In the genomic region with DNA sequence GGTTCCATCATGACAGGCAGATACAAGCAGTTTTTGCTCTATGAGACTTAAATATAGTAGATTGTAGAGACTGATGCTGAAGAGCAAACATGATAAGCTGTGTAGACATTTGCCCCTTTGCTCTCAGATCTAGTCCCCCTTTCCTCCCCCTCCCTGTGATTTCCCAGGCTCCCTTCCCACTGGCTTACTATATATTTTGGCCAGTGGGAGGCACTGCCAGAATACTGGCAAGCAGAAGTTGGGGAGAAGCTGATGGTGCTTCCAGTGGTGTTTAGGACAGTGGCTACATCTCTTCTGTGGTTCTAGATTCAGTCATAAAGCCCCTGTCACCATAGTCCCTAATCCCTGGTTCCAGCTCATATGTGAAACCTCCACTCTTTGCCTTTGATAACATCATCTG, we compare ENCODE assay signal across 27 cellular contexts.
"Had no signal": no experiment of that assay in that cellular context is flagged by ENCODE, and none has a peak within 500 bp of the region (broad histone marks: within the 10 kb centered on the region; RNA-seq: fewer than 3 reads in every experiment).

No MANE protein-coding gene starts in this region.

- H3K9me3 ChIP-seq: left ventricle myocardium inferior, neutrophil, right atrium auricular region, right lobe of liver, stomach, testis, thyroid gland, transverse colon, upper lobe of left lung had no signal

- H3K4me1 Mint-ChIP-seq: naive B cell; natural killer cell; stimulated activated memory B cell treated with anti-CD40 and anti-IgM and Interleukin-4, amounts not matched to agents 10 μg/mL and 1 μg/mL and 100 μg/mL, for 72 hours had no signal

- H3K27me3 ChIP-seq: neural progenitor cell, neutrophil, right atrium auricular region, right lobe of liver, stomach, testis, thyroid gland, transverse colon, upper lobe of left lung had no signal

- H3K4me1 ChIP-seq: left ventricle myocardium inferior, neural progenitor cell, parathyroid adenoma, right atrium auricular region, right lobe of liver, stomach, testis, thyroid gland, transverse colon, upper lobe of left lung had no signal

- H3K79me2 ChIP-seq: parathyroid adenoma had no signal

- H3K36me3 ChIP-seq: left ventricle myocardium inferior, neural progenitor cell, neutrophil, right atrium auricular region, right lobe of liver, stomach, thyroid gland, transverse colon, upper lobe of left lung had no signal

- H3K9ac ChIP-seq: neural progenitor cell, parathyroid adenoma had no signal

- H2AFZ ChIP-seq: neural progenitor cell, parathyroid adenoma had no signal

- H3K27ac ChIP-seq: left ventricle myocardium inferior, neural progenitor cell, neutrophil, parathyroid adenoma, right atrium auricular region, right lobe of liver, stomach, testis, thyroid gland, transverse colon, upper lobe of left lung had no signal

- H3K4me2 ChIP-seq: neural progenitor cell, smooth muscle cell had no signal

- H3K27ac Mint-ChIP-seq: mesothelial cell of epicardium; naive B cell; natural killer cell; nephron progenitor cell; neural progenitor cell; stimulated activated memory B cell treated with anti-CD40 and anti-IgM and Interleukin-4, amounts not matched to agents 10 μg/mL and 1 μg/mL and 100 μg/mL, for 72 hours had no signal

- ATAC-seq: natural killer cell; right lobe of liver; stimulated activated memory B cell treated with anti-CD40 and anti-IgM and Interleukin-4, amounts not matched to agents 10 μg/mL and 1 μg/mL and 100 μg/mL, for 72 hours; stimulated activated naive CD8-positive, alpha-beta T cell treated with anti-CD3 and anti-CD28 coated beads, Interleukin-15, Interleukin-2, amounts not matched to agents 100 U/mL and 50 U/mL, for 24 hours had no signal

- H3K27me3 Mint-ChIP-seq: stimulated activated memory B cell treated with anti-CD40 and anti-IgM and Interleukin-4, amounts not matched to agents 10 μg/mL and 1 μg/mL and 100 μg/mL, for 72 hours had no signal

- H3K36me3 Mint-ChIP-seq: mesothelial cell of epicardium; naive B cell; natural killer cell; neural progenitor cell; stimulated activated memory B cell treated with anti-CD40 and anti-IgM and Interleukin-4, amounts not matched to agents 10 μg/mL and 1 μg/mL and 100 μg/mL, for 72 hours had no signal

- H3K4me3 ChIP-seq: left ventricle myocardium inferior, lung, neural progenitor cell, right atrium auricular region, right lobe of liver, smooth muscle cell, stomach, testis, thyroid gland, transverse colon, upper lobe of left lung had no signal

- H3K9me3 Mint-ChIP-seq: mesothelial cell of epicardium; naive B cell; nephron progenitor cell; neural progenitor cell; stimulated activated memory B cell treated with anti-CD40 and anti-IgM and Interleukin-4, amounts not matched to agents 10 μg/mL and 1 μg/mL and 100 μg/mL, for 72 hours had no signal

- DNase-seq: hippocampal formation; islet precursor cell; left ventricle myocardium inferior; mesendoderm; naive B cell; natural killer cell; nephron progenitor cell; occipital lobe; right lobe of liver; stimulated activated CD4-positive, alpha-beta T cell treated with anti-CD3 and anti-CD28 coated beads, Interleukin-1b, Interleukin-23, amount 100 ng/mL, for 48 hours; stimulated activated CD4-positive, alpha-beta T cell treated with anti-CD3 and anti-CD28 coated beads, Interleukin-2, amount 100 ng/mL, for 48 hours; stimulated activated CD4-positive, alpha-beta T cell treated with anti-CD3 and anti-CD28 coated beads, Interleukin-4, amount 100 ng/mL, for 4 hours; stimulated activated CD8-positive, alpha-beta memory T cell treated with anti-CD3 and anti-CD28 coated beads, Interleukin-4, amount 100 ng/mL, for 48 hours; stimulated activated naive CD8-positive, alpha-beta T cell treated with anti-CD3 and anti-CD28 coated beads, Interleukin-15, Interleukin-2, amounts not matched to agents 100 U/mL and 50 U/mL, for 24 hours; stomach; testis; thyroid gland; transverse colon; upper lobe of left lung had no signal

- H3K4me3 Mint-ChIP-seq: mesothelial cell of epicardium; naive B cell; natural killer cell; nephron progenitor cell; neural progenitor cell; stimulated activated memory B cell treated with anti-CD40 and anti-IgM and Interleukin-4, amounts not matched to agents 10 μg/mL and 1 μg/mL and 100 μg/mL, for 72 hours had no signal
